27 cellular contexts compared by ENCODE assay signal in genomic region chr5:179231309-179231708, GRCh38.
"Had no signal": no experiment of that assay in that cellular context is flagged by ENCODE, and none has a peak within 500 bp of the region (broad histone marks: within the 10 kb centered on the region; RNA-seq: fewer than 3 reads in every experiment).

No MANE protein-coding gene starts in this region.

- H3K4me3 Mint-ChIP-seq: activated CD4-positive, alpha-beta memory T cell treated with anti-CD3 and anti-CD28 coated beads, Interleukin-2, amount 10 ng/mL, durations not matched to agents 7 days and 5 days; activated CD4-positive, alpha-beta T cell treated with anti-CD3 and anti-CD28 coated beads, Interleukin-2, amount 10 ng/mL, durations not matched to agents 7 days and 5 days; activated naive CD8-positive, alpha-beta T cell; immature natural killer cell; natural killer cell; stimulated activated effector memory CD8-positive, alpha-beta T cell treated with anti-CD3 and anti-CD28 coated beads, Interleukin-12 subunit alpha, Interleukin-12 subunit beta, amount 100 ng/mL, for 72 hours; stimulated activated naive CD8-positive, alpha-beta T cell treated with anti-CD3 and anti-CD28 coated beads, Interleukin-15, Interleukin-2, amounts not matched to agents 100 ng/mL and 50 ng/mL, for 24 hours had no signal

- H3K27me3 ChIP-seq: upper lobe of left lung, vagina had no signal

- H3K9me3 Mint-ChIP-seq: activated CD4-positive, alpha-beta memory T cell treated with anti-CD3 and anti-CD28 coated beads, Interleukin-2, amount 10 ng/mL, durations not matched to agents 7 days and 5 days; activated CD4-positive, alpha-beta T cell treated with anti-CD3 and anti-CD28 coated beads, Interleukin-2, amount 10 ng/mL, durations not matched to agents 7 days and 5 days; activated T-helper 2 cell treated with anti-CD3 and anti-CD28 coated beads, Interferon-gamma antibody, Interleukin-2, Interleukin-4, amounts not matched to agents 10 μg/mL and 5 μg/mL and 100 μg/mL, durations not matched to agents 14 hours and 24 hours and 36 hours; immature natural killer cell; natural killer cell; stimulated activated effector memory CD8-positive, alpha-beta T cell treated with anti-CD3 and anti-CD28 coated beads, Interleukin-12 subunit alpha, Interleukin-12 subunit beta, amount 100 ng/mL, for 72 hours; stimulated activated naive CD8-positive, alpha-beta T cell treated with anti-CD3 and anti-CD28 coated beads, Interleukin-15, Interleukin-2, amounts not matched to agents 100 ng/mL and 50 ng/mL, for 24 hours had no signal

- H3K36me3 ChIP-seq: left lung, lower lobe of right lung, upper lobe of left lung, vagina had no signal

- H3K27me3 Mint-ChIP-seq: activated CD4-positive, alpha-beta memory T cell treated with anti-CD3 and anti-CD28 coated beads, Interleukin-2, amount 10 ng/mL, durations not matched to agents 7 days and 5 days; activated CD4-positive, alpha-beta T cell treated with anti-CD3 and anti-CD28 coated beads, Interleukin-2, amount 10 ng/mL, durations not matched to agents 7 days and 5 days; activated naive CD8-positive, alpha-beta T cell had no signal

- H3K4me1 Mint-ChIP-seq: activated CD4-positive, alpha-beta memory T cell treated with anti-CD3 and anti-CD28 coated beads, Interleukin-2, amount 10 ng/mL, durations not matched to agents 7 days and 5 days; activated CD4-positive, alpha-beta T cell treated with anti-CD3 and anti-CD28 coated beads, Interleukin-2, amount 10 ng/mL, durations not matched to agents 7 days and 5 days; immature natural killer cell; natural killer cell; stimulated activated effector memory CD8-positive, alpha-beta T cell treated with anti-CD3 and anti-CD28 coated beads, Interleukin-12 subunit alpha, Interleukin-12 subunit beta, amount 100 ng/mL, for 72 hours had no signal

- FAIRE-seq: bronchial epithelial cell, small intestine had no signal

- H3K9me3 ChIP-seq: left lung, lower lobe of right lung, upper lobe of left lung, vagina had no signal

- ATAC-seq: esophagus mucosa; left lung; lower lobe of right lung; natural killer cell; sciatic nerve; stimulated activated effector memory CD8-positive, alpha-beta T cell treated with anti-CD3 and anti-CD28 coated beads, Interleukin-12 subunit alpha, Interleukin-12 subunit beta, amount 100 ng/mL, for 72 hours had no signal

- H3K36me3 Mint-ChIP-seq: activated naive CD8-positive, alpha-beta T cell; immature natural killer cell; natural killer cell; stimulated activated effector memory CD8-positive, alpha-beta T cell treated with anti-CD3 and anti-CD28 coated beads, Interleukin-12 subunit alpha, Interleukin-12 subunit beta, amount 100 ng/mL, for 72 hours had no signal

- H3K4me3 ChIP-seq: left lung, lower lobe of right lung, upper lobe of left lung, vagina had no signal

- H3K4me1 ChIP-seq: left lung, lower lobe of right lung, upper lobe of left lung had no signal

- H3K27ac ChIP-seq: left lung, lower lobe of right lung, upper lobe of left lung, vagina had no signal

- H3K27ac Mint-ChIP-seq: activated CD4-positive, alpha-beta memory T cell treated with anti-CD3 and anti-CD28 coated beads, Interleukin-2, amount 10 ng/mL, durations not matched to agents 7 days and 5 days; activated CD4-positive, alpha-beta T cell treated with anti-CD3 and anti-CD28 coated beads, Interleukin-2, amount 10 ng/mL, durations not matched to agents 7 days and 5 days; activated naive CD8-positive, alpha-beta T cell; activated T-helper 2 cell treated with anti-CD3 and anti-CD28 coated beads, Interferon-gamma antibody, Interleukin-2, Interleukin-4, amounts not matched to agents 10 μg/mL and 5 μg/mL and 100 μg/mL, durations not matched to agents 14 hours and 24 hours and 36 hours; immature natural killer cell; natural killer cell; stimulated activated effector memory CD8-positive, alpha-beta T cell treated with anti-CD3 and anti-CD28 coated beads, Interleukin-12 subunit alpha, Interleukin-12 subunit beta, amount 100 ng/mL, for 72 hours; stimulated activated naive CD8-positive, alpha-beta T cell treated with anti-CD3 and anti-CD28 coated beads, Interleukin-15, Interleukin-2, amounts not matched to agents 100 ng/mL and 50 ng/mL, for 24 hours had no signal

- DNase-seq: activated CD4-positive, alpha-beta memory T cell treated with anti-CD3 and anti-CD28 coated beads, Interleukin-2, amount 10 ng/mL, durations not matched to agents 7 days and 5 days; activated CD4-positive, alpha-beta T cell treated with anti-CD3 and anti-CD28 coated beads for 1 hour; activated CD4-positive, alpha-beta T cell treated with anti-CD3 and anti-CD28 coated beads, Interleukin-2, amount 10 ng/mL, durations not matched to agents 7 days and 5 days; activated naive CD4-positive, alpha-beta T cell treated with Interleukin-2 at 50 U/mL for 16 hours; activated T-cell treated with anti-CD3 and anti-CD28 coated beads, Interleukin-2, amount 50 U/mL, for 48 hours; anterior cingulate cortex; cortex of kidney; foreskin fibroblast; hippocampal formation; immature natural killer cell; kidney glomerular epithelial cell; left lung; lower lobe of right lung; mesenchymal stem cell; natural killer cell; small intestine; stimulated activated CD4-positive, alpha-beta T cell treated with anti-CD3 and anti-CD28 coated beads, Interleukin-4, amount 100 ng/mL, for 24 hours; T-helper 2 cell had no signal
